ENCODE assay signal across 26 cellular contexts in genomic region chr2:119606674-119607073, GRCh38.
"Had no signal": no experiment of that assay in that cellular context is flagged by ENCODE, and none has a peak within 500 bp of the region (broad histone marks: within the 10 kb centered on the region; RNA-seq: fewer than 3 reads in every experiment).

No MANE protein-coding gene starts in this region.

- H3K79me2 ChIP-seq: hepatocyte had no signal

- H2AFZ ChIP-seq: hepatocyte had no signal

- ATAC-seq: left colon; mucosa of descending colon; naive thymus-derived CD4-positive, alpha-beta T cell; natural killer cell treated with Interleukin-12 subunit alpha and Interleukin-12 subunit beta and Interleukin-15 and Interleukin-18, amount 100 ng/mL, for 72 hours; right cardiac atrium; sciatic nerve; stimulated activated naive B cell treated with anti-CD40 and anti-IgM and Interleukin-4, amounts not matched to agents 10 μg/mL and 1 μg/mL and 100 μg/mL, for 72 hours; stimulated activated naive CD8-positive, alpha-beta T cell treated with anti-CD3 and anti-CD28 coated beads, Interleukin-15, Interleukin-2, amounts not matched to agents 100 U/mL and 50 U/mL, for 24 hours had no signal

- H3K36me3 ChIP-seq: left ventricle myocardium inferior, ovary, stomach, thyroid gland, transverse colon, upper lobe of left lung had no signal

- DNase-seq: kidney glomerular epithelial cell; left colon; left ventricle myocardium inferior; midbrain; mucosa of descending colon; naive thymus-derived CD4-positive, alpha-beta T cell; ovary; retina; right cardiac atrium; stimulated activated CD4-positive, alpha-beta T cell treated with anti-CD3 and anti-CD28 coated beads, Interleukin-12 subunit alpha, Interleukin-12 subunit beta, amount 100 ng/mL, for 4 hours; stimulated activated CD4-positive, alpha-beta T cell treated with anti-CD3 and anti-CD28 coated beads, Interleukin-15, amount 100 ng/mL, for 24 hours; stimulated activated CD4-positive, alpha-beta T cell treated with anti-CD3 and anti-CD28 coated beads, Interleukin-2, amount 100 ng/mL, for 24 hours; stimulated activated CD4-positive, alpha-beta T cell treated with anti-CD3 and anti-CD28 coated beads, Interleukin-4, amount 100 ng/mL, for 1 hour; stimulated activated naive B cell treated with anti-CD40 and anti-IgM and Interleukin-4, amounts not matched to agents 10 μg/mL and 1 μg/mL and 100 μg/mL, for 72 hours; stimulated activated naive CD8-positive, alpha-beta T cell treated with anti-CD3 and anti-CD28 coated beads, Interleukin-15, Interleukin-2, amounts not matched to agents 100 U/mL and 50 U/mL, for 24 hours; stomach; testis; thyroid gland; transverse colon; upper lobe of left lung had no signal

- FAIRE-seq: keratinocyte had no signal

- H3K27ac ChIP-seq: hepatocyte, left ventricle myocardium inferior, ovary, skin epidermis, stomach, testis, thyroid gland, transverse colon, upper lobe of left lung had no signal

- H3K4me3 ChIP-seq: hepatocyte, left ventricle myocardium inferior, lung, mucosa of descending colon, ovary, skin epidermis, stomach, testis, thyroid gland, transverse colon, upper lobe of left lung had no signal

- H3K9me3 ChIP-seq: left ventricle myocardium inferior, mucosa of descending colon, ovary, stomach, testis, thyroid gland, transverse colon, upper lobe of left lung had no signal

- H3K27me3 ChIP-seq: hepatocyte, ovary, stomach, testis, thyroid gland, upper lobe of left lung had no signal

- H3K4me2 ChIP-seq: hepatocyte had no signal

- H3K4me1 ChIP-seq: left ventricle myocardium inferior, stomach, testis, thyroid gland, transverse colon, upper lobe of left lung had no signal
